ENCODE assay signal across 11 cellular contexts in the genomic region with DNA sequence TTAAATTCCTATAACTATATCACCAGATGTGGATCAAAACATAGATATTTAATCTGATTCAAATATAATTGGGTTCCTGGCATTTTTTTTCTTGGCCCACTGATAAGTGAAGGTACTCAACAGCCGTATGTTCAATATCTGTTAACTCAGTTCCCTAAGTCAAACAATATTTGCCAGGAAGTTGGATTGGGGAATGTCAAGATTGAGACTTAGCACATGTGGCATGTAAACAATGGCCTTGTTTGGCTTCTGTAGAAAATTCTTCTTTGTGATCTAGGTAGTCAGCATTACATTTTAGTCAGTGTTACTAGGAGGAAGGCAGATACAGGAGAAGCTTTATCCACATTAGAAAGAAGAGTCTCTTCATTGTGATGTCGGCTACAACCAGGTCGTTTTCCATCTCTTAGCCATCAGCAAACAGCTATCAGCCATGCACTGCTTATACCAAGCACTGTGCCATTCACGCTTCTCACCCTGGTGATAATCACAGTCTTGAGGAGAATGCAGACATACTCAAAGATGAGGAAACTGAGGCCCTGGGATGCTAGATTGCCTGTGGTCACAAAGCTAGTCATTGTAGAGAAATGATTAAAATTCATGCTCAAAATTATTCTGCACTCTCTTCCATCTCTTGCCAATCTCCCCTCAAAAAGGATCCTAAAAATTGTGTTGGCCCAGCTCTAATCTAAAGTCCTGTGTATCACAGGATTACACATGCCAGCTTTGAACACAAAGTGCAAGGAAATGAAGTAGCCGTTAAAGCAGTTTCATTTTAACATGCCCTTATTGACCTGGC. TPM values are rescaled to one million over a fixed set of nuclear protein-coding genes. Genes with fewer than 3 reads are reported as not detected.
DNase-seq lines count a peak whose midpoint lies in the region; ATAC-seq and TF ChIP-seq lines count a peak whose summit lies in the region.
"Had no signal": no experiment of that assay in that cellular context is flagged by ENCODE, and none has a peak within 500 bp of the region (broad histone marks: within the 10 kb centered on the region; RNA-seq: fewer than 3 reads in every experiment).

No MANE protein-coding gene starts in this region.

- POLR2A ChIA-PET in HCT116 (lab: Charles Lee) = interaction anchor here (0.9 kb wide), 1 partner anchor 11 kb away, joined by 3 read pairs; no protein-coding TSS in a partner anchor

- H3K4me1 Mint-ChIP-seq in activated naive CD8-positive, alpha-beta T cell treated with anti-CD3 and anti-CD28 coated beads, Interleukin-2, amount 50 U/mL, for 24 hours = peaks cover 58% of the 10 kb centered on the region

- RAD21 ChIA-PET in HCT116 (lab: Charles Lee; ENCODE audit: low non-redundant PET in 1 of 2, low total read pairs in 2 of 2, uncharacterized antibody in 2 of 2, unreplicated experiment in 2 of 2) = no interaction called here

- H2BK12ac ChIP-seq in mesenchymal stem cell (ENCODE audit: low read length in 2 of 2) = no peak overlapping the region

- H3K4ac ChIP-seq in mesenchymal stem cell (ENCODE audit: low read depth in 1 of 2, low read length in 2 of 2) = peak overlapping the region in 1 of 2 experiments; percentile 50

- no peaks in the 10 kb centered on the region for H3K9me2 ChIP-seq in HCT116 (ENCODE audit: insufficient read depth)

- no peaks in the 10 kb centered on the region for H3K9me3 Mint-ChIP-seq in activated naive CD8-positive, alpha-beta T cell treated with anti-CD3 and anti-CD28 coated beads, Interleukin-2, amount 50 U/mL, for 24 hours
- H3K9me3 Mint-ChIP-seq: mesothelial cell of epicardium had no signal

- H3K4me3 Mint-ChIP-seq in activated naive CD8-positive, alpha-beta T cell treated with anti-CD3 and anti-CD28 coated beads, Interleukin-2, amount 50 U/mL, for 24 hours = peak overlapping the region; percentile 21
- H3K4me3 Mint-ChIP-seq: activated CD8-positive, alpha-beta memory T cell treated with anti-CD3 and anti-CD28 coated beads, Interleukin-2, amount 10 ng/mL, durations not matched to agents 7 days and 5 days; mesothelial cell of epicardium had no signal

- intact Hi-C loops in HCT116 (cut with micrococcal nuclease) = no loop called here
- intact Hi-C loops in dorsolateral prefrontal cortex (cut with DNase I) = no loop called here

- WGBS in mesenchymal stem cell = 71% methylated on average over 4 of the region's 5 CpGs

- H2AK5ac ChIP-seq in mesenchymal stem cell (ENCODE audit: low read length, severe bottlenecking) = no peak overlapping the region

- H4K20me1 ChIP-seq in HCT116 (ENCODE audit: insufficient read depth) = no peaks in the 10 kb centered on the region

- DNase-seq in AG09309 (ENCODE audit: low read depth) = no peak
- no peak for DNase-seq in HCT116 (ENCODE audit: low read depth, low spot score)
- DNase-seq in activated naive CD8-positive, alpha-beta T cell treated with anti-CD3 and anti-CD28 coated beads, Interleukin-2, amount 50 U/mL, for 24 hours = no peak
- DNase-seq in mesenchymal stem cell = peak; percentile 6
- no peak for DNase-seq in NCI-H1092 treated with DMSO at 0.1 percent for 48 hours (lab: John Stamatoyannopoulos, UW)
- DNase-seq in dorsolateral prefrontal cortex = no peak
- DNase-seq in DMS79 (lab: John Stamatoyannopoulos, UW) = no peak
- DNase-seq in activated CD8-positive, alpha-beta memory T cell treated with anti-CD3 and anti-CD28 coated beads for 24 hours = no peak

- peak overlapping the region; percentile 68 for H3K27ac ChIP-seq in HCT116 (ENCODE audit: low read depth, low read length)
- H3K27ac ChIP-seq in mesenchymal stem cell (ENCODE audit: low read length, poor library complexity, severe bottlenecking) = no peak overlapping the region
- peak overlapping the region in 1 of 59 donors; percentile 61 for H3K27ac ChIP-seq in dorsolateral prefrontal cortex

- H4K8ac ChIP-seq in mesenchymal stem cell (ENCODE audit: low read length) = no peak overlapping the region

- peaks cover 15% of the 10 kb centered on the region for H3K27me3 Mint-ChIP-seq in activated naive CD8-positive, alpha-beta T cell treated with anti-CD3 and anti-CD28 coated beads, Interleukin-2, amount 50 U/mL, for 24 hours
- H3K27me3 Mint-ChIP-seq: activated CD8-positive, alpha-beta memory T cell treated with anti-CD3 and anti-CD28 coated beads, Interleukin-2, amount 10 ng/mL, durations not matched to agents 7 days and 5 days had no signal

- H3K4me3 ChIP-seq in AG09309 (ENCODE audit: control insufficient read depth, low read depth, low read length) (peak overlapping the region; percentile 17), HCT116 (replicated peaks in 1 of 2; ENCODE audit: low read depth in 1 of 2, low read length in 2 of 2) (peak overlapping the region in 1 of 2 experiments; percentile 39; a peak in 3 of 4 replicates), mesenchymal stem cell (ENCODE audit: insufficient read depth in 1 of 2, low read depth in 1 of 2, low read length in 2 of 2) (peak overlapping the region in 1 of 2 experiments; percentile 80), dorsolateral prefrontal cortex (peak overlapping the region in 1 of 59 donors; percentile 5)
- H3K4me3 ChIP-seq: skin epidermis had no signal

- H3K9ac ChIP-seq in HCT116 (ENCODE audit: low read length) = peak overlapping the region; percentile 69
- peak overlapping the region; percentile 81 for H3K9ac ChIP-seq in mesenchymal stem cell (ENCODE audit: low read length)

- H3K18ac ChIP-seq in mesenchymal stem cell (ENCODE audit: low read depth in 1 of 2, low read length in 2 of 2) = peak overlapping the region in 1 of 2 experiments; percentile 37

- no peak overlapping the region for H2BK5ac ChIP-seq in mesenchymal stem cell (ENCODE audit: low read depth, low read length, poor library complexity, severe bottlenecking)

- H3K23ac ChIP-seq in mesenchymal stem cell (ENCODE audit: low read length in 2 of 2) = no peak overlapping the region

- no peak overlapping the region for H4K91ac ChIP-seq in mesenchymal stem cell (ENCODE audit: low read length)

- H3K27me3 ChIP-seq in HCT116 (ENCODE audit: insufficient read depth, low read length) (no peaks in the 10 kb centered on the region), mesenchymal stem cell (ENCODE audit: control insufficient read depth in 1 of 2, insufficient read depth in 1 of 2, low read length in 2 of 2) (no peaks in the 10 kb centered on the region), dorsolateral prefrontal cortex (no peaks in the 10 kb centered on the region)

- BruUV-seq in HCT116 (replicated peaks; lab: Mats Ljungman, UMichigan) = TSS peak; percentile 82

- H3K14ac ChIP-seq in mesenchymal stem cell (ENCODE audit: low read length in 2 of 2) = no peak overlapping the region

- peak overlapping the region; percentile 73 for H3K27ac Mint-ChIP-seq in activated naive CD8-positive, alpha-beta T cell treated with anti-CD3 and anti-CD28 coated beads, Interleukin-2, amount 50 U/mL, for 24 hours
- H3K27ac Mint-ChIP-seq: mesothelial cell of epicardium had no signal

- no peak overlapping the region for H2BK15ac ChIP-seq in mesenchymal stem cell (ENCODE audit: low read depth, poor library complexity, severe bottlenecking)

- no peak for ATAC-seq in HCT116
- no peak for ATAC-seq in activated naive CD8-positive, alpha-beta T cell treated with anti-CD3 and anti-CD28 coated beads, Interleukin-2, amount 50 U/mL, for 24 hours

- CTCF ChIA-PET in HCT116 (lab: Charles Lee) = interaction anchor here (1.5 kb wide), 1 partner anchor 42 kb away, joined by 5 read pairs; no protein-coding TSS in a partner anchor

- H3K79me1 ChIP-seq in mesenchymal stem cell (replicated peaks; ENCODE audit: low read length, poor library complexity, severe bottlenecking) = peaks cover 3% of the 10 kb centered on the region

- peak overlapping the region; percentile 83 for H3K4me2 ChIP-seq in HCT116 (ENCODE audit: low read length)
- peak overlapping the region; percentile 58 for H3K4me2 ChIP-seq in mesenchymal stem cell (ENCODE audit: low read length, poor library complexity, severe bottlenecking)

- TF ChIP-seq POLR2A in HCT116 (IDR thresholded peaks at IDR 0.05; ENCODE audit: borderline replicate concordance, extremely low read depth, insufficient read depth, insufficient read length) = no peak

- H3K79me2 ChIP-seq in HCT116 (ENCODE audit: insufficient read depth, low read length) = peaks cover 47% of the 10 kb centered on the region

- H3K4me1 ChIP-seq in HCT116 (ENCODE audit: control insufficient read depth in 1 of 2, insufficient read depth in 2 of 2, low read length in 2 of 2) (peaks cover 30 to 83% of the 10 kb centered on the region in 2 experiments), mesenchymal stem cell (ENCODE audit: control insufficient read depth, insufficient read depth, low read depth, low read length) (peaks cover 15% of the 10 kb centered on the region)

- H2AFZ ChIP-seq in HCT116 (ENCODE audit: low read depth, low read length, poor library complexity, severe bottlenecking) (no peak overlapping the region), mesenchymal stem cell (ENCODE audit: low read depth, low read length) (no peak overlapping the region)

- no peak overlapping the region for H2BK120ac ChIP-seq in mesenchymal stem cell (ENCODE audit: low read depth, low read length)

- H3K9me3 ChIP-seq in HCT116 (ENCODE audit: control insufficient read depth in 1 of 2, insufficient read depth in 1 of 2, low read depth in 1 of 2, low read length in 2 of 2) (no peaks in the 10 kb centered on the region), mesenchymal stem cell (ENCODE audit: control insufficient read depth, low read length) (no peaks in the 10 kb centered on the region)

- TF ChIP-seq CTCF in AG09309 (IDR thresholded peaks at IDR 0.05; ENCODE audit: control insufficient read depth, insufficient read depth, low read depth, low read length, missing control alignments) (no peak), HCT116 (IDR thresholded peaks at IDR 0.05 in 2 of 3, conservative IDR thresholded peaks at IDR 0.05 in 1 of 3; ENCODE audit: borderline replicate concordance in 1 of 3, insufficient read depth in 1 of 3, low read depth in 2 of 3, low read length in 2 of 3) (no peak), dorsolateral prefrontal cortex (IDR thresholded peaks at IDR 0.05 in 54 of 56, conservative IDR thresholded peaks at IDR 0.05 in 2 of 56; ENCODE audit: low read depth in 1 of 56, partially characterized antibody in 56 of 56) (no peak)

- H3K36me3 ChIP-seq in HCT116 (ENCODE audit: control insufficient read depth in 1 of 2, insufficient read depth in 2 of 2, low read length in 2 of 2) (no peaks in the 10 kb centered on the region), mesenchymal stem cell (ENCODE audit: control insufficient read depth in 1 of 2, insufficient read depth in 2 of 2, low read depth in 1 of 2, low read length in 2 of 2) (no peaks in the 10 kb centered on the region)

- TF ChIP-seq RAD21 in HCT116 (IDR thresholded peaks at IDR 0.05; ENCODE audit: low read depth) = no peak

- H3K36me3 Mint-ChIP-seq in activated naive CD8-positive, alpha-beta T cell treated with anti-CD3 and anti-CD28 coated beads, Interleukin-2, amount 50 U/mL, for 24 hours (ENCODE audit: low read depth) = no peaks in the 10 kb centered on the region
- H3K36me3 Mint-ChIP-seq: mesothelial cell of epicardium had no signal

TF ChIP-seq in HCT116, 20 proteins besides CTCF, POLR2A, EP300 and RAD21 (continues in another document):
- no peak for TF ChIP-seq YY1 (IDR thresholded peaks at IDR 0.05; ENCODE audit: extremely low read depth, insufficient replicate concordance, low read depth, low read length)

RNA-seq across cellular contexts. Expression of a gene that starts 3.1 kb away (rescaled TPM):
- total RNA-seq in HCT116 (2021; ENCODE audit: unreplicated experiment) (3.9 TPM), dorsolateral prefrontal cortex (1 to 10 TPM in 1 of 120 experiments, under 1 TPM in 48, not detected in 71; 0.06 to 1.1 (median 0.12) TPM)
- polyA plus RNA-seq in HCT116 (2012) = 6.0 and 7.3 TPM in 2 replicates
- polyA plus RNA-seq in mesenchymal stem cell (2013, experiment 1 of 2) = 1.9 TPM
- polyA plus RNA-seq in mesenchymal stem cell (2013, experiment 2 of 2) = 1.9 TPM
- total RNA-seq: activated CD8-positive, alpha-beta memory T cell treated with anti-CD3 and anti-CD28 coated beads, Interleukin-2, amount 10 ng/mL, durations not matched to agents 7 days and 5 days had no signal
